In the genomic region with DNA sequence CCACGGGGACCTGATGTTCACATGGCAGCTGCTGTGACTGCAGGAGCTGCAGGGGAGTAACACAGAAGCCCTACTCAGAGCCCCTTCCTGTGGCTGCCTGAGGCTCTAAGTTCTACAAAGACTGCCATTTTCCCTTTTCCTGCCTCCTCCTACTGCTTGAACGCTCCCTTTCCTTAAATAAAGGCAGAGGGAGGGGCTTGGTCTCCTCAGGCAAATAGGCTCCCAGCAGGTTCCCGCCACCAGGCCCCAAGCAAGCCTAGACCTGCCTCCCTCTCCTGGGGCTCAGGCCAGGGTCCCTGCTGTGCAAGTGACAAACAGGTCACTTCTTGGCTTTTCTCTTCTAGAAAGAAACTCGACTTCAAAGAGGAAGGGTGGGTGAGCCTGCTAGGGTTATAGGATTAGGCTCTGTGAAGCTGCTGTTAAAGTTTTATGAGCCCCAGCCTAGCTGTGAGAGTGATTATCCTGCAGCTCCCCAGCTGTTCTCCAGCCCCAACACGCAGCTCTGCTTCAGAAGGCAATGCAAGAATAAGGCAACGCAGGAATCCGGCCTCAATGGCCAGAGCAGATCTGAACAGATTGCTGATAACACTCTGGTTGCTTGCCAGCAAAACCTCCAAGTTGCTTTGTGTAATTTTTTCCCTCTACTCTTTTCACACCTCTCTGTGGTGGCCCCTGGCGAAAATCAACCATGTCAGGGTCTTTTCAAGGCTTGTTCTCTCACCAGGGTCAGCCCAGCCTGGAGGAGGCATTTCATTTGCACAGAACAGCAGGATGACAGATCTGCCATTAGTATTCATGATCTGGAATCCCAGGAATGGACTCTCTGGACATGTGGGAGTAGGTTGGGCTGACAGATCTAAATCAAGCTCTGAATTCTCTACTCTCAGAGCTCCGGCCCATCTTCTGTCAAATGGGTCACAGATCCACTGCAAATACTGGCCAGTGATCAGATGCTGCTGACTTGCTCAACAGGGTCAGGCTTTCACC, we compare ENCODE assay signal across 1 cellular context.
TF ChIP-seq lines count a peak whose summit lies in the region.

No MANE protein-coding gene starts in this region.

TF ChIP-seq in HEK293, 187 proteins besides CTCF, POLR2A, EP300 and RAD21 (continued from another document and continues in another):
- TF ChIP-seq ZNF629 (tag by site-specific recombination; IDR thresholded peaks at IDR 0.05) (peak; percentile 55; the same call in 1 of the 2 replicates), BCL11A (tag by site-specific recombination; IDR thresholded peaks at IDR 0.05; ENCODE audit: low read depth) (no peak), ZNF549 (tag by site-specific recombination; IDR thresholded peaks at IDR 0.05) (no peak), ZNF747 (tag by site-specific recombination; IDR thresholded peaks at IDR 0.05) (no peak), ZNF561 (tag by site-specific recombination; IDR thresholded peaks at IDR 0.05; ENCODE audit: borderline replicate concordance) (peak; percentile 83), ZBTB48 (tag by site-specific recombination; IDR thresholded peaks at IDR 0.05) (peak; percentile 85), FEZF1 (tag by site-specific recombination; IDR thresholded peaks at IDR 0.05) (peak; percentile 98), OSR2 (tag by site-specific recombination; IDR thresholded peaks at IDR 0.05) (peak; percentile 96), REPIN1 (tag by site-specific recombination; IDR thresholded peaks at IDR 0.05; ENCODE audit: low read depth) (no peak), ZNF843 (tag by site-specific recombination; IDR thresholded peaks at IDR 0.05) (peak; percentile 99), ZNF16 (tag by site-specific recombination; IDR thresholded peaks at IDR 0.05; ENCODE audit: low read depth) (no peak), ZNF114 (tag by site-specific recombination; IDR thresholded peaks at IDR 0.05) (no peak), ZFP69B (tag by site-specific recombination; IDR thresholded peaks at IDR 0.05) (0 out of 2 replicates have a peak, but pooled peaks have one; percentile 44), KLF10 (tag by site-specific recombination; IDR thresholded peaks at IDR 0.05) (peak; percentile 83), ZNF211 (tag by site-specific recombination; IDR thresholded peaks at IDR 0.05; ENCODE audit: low read depth) (no peak), ZNF146 (tag by site-specific recombination; IDR thresholded peaks at IDR 0.05) (no peak), ZNF157 (tag by site-specific recombination; IDR thresholded peaks at IDR 0.05) (no peak), ZNF175 (tag by site-specific recombination; IDR thresholded peaks at IDR 0.05) (no peak), ZNF416 (tag by site-specific recombination; IDR thresholded peaks at IDR 0.05) (no peak), ZNF610 (tag by site-specific recombination; IDR thresholded peaks at IDR 0.05; ENCODE audit: borderline replicate concordance) (peak; percentile 94), ZNF707 (tag by site-specific recombination; IDR thresholded peaks at IDR 0.05) (no peak), ZNF202 (tag by site-specific recombination; IDR thresholded peaks at IDR 0.05; ENCODE audit: borderline replicate concordance) (no peak), ZNF624 (tag by site-specific recombination; IDR thresholded peaks at IDR 0.05) (no peak), ZFHX2 (tag by site-specific recombination; conservative IDR thresholded peaks at IDR 0.05) (peak; percentile 55), ZNF239 (tag by site-specific recombination; IDR thresholded peaks at IDR 0.05) (no peak), ZBTB7A (tag by site-specific recombination; IDR thresholded peaks at IDR 0.05; ENCODE audit: low read depth) (no peak), SP2 (tag by site-specific recombination; IDR thresholded peaks at IDR 0.05) (peak; percentile 34; the same call in 1 of the 2 replicates), WT1 (tag by site-specific recombination; IDR thresholded peaks at IDR 0.05) (0 out of 2 replicates have a peak, but pooled peaks have one; percentile 40), ZNF837 (tag by site-specific recombination; IDR thresholded peaks at IDR 0.05) (no peak)
- TF ChIP-seq, protein P1, sequence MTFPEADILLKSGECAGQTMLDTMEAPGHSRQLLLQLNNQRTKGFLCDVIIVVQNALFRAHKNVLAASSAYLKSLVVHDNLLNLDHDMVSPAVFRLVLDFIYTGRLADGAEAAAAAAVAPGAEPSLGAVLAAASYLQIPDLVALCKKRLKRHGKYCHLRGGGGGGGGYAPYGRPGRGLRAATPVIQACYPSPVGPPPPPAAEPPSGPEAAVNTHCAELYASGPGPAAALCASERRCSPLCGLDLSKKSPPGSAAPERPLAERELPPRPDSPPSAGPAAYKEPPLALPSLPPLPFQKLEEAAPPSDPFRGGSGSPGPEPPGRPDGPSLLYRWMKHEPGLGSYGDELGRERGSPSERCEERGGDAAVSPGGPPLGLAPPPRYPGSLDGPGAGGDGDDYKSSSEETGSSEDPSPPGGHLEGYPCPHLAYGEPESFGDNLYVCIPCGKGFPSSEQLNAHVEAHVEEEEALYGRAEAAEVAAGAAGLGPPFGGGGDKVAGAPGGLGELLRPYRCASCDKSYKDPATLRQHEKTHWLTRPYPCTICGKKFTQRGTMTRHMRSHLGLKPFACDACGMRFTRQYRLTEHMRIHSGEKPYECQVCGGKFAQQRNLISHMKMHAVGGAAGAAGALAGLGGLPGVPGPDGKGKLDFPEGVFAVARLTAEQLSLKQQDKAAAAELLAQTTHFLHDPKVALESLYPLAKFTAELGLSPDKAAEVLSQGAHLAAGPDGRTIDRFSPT (tag by site-specific recombination; IDR thresholded peaks at IDR 0.05) = peak; percentile 81
- TF ChIP-seq, protein P2, sequence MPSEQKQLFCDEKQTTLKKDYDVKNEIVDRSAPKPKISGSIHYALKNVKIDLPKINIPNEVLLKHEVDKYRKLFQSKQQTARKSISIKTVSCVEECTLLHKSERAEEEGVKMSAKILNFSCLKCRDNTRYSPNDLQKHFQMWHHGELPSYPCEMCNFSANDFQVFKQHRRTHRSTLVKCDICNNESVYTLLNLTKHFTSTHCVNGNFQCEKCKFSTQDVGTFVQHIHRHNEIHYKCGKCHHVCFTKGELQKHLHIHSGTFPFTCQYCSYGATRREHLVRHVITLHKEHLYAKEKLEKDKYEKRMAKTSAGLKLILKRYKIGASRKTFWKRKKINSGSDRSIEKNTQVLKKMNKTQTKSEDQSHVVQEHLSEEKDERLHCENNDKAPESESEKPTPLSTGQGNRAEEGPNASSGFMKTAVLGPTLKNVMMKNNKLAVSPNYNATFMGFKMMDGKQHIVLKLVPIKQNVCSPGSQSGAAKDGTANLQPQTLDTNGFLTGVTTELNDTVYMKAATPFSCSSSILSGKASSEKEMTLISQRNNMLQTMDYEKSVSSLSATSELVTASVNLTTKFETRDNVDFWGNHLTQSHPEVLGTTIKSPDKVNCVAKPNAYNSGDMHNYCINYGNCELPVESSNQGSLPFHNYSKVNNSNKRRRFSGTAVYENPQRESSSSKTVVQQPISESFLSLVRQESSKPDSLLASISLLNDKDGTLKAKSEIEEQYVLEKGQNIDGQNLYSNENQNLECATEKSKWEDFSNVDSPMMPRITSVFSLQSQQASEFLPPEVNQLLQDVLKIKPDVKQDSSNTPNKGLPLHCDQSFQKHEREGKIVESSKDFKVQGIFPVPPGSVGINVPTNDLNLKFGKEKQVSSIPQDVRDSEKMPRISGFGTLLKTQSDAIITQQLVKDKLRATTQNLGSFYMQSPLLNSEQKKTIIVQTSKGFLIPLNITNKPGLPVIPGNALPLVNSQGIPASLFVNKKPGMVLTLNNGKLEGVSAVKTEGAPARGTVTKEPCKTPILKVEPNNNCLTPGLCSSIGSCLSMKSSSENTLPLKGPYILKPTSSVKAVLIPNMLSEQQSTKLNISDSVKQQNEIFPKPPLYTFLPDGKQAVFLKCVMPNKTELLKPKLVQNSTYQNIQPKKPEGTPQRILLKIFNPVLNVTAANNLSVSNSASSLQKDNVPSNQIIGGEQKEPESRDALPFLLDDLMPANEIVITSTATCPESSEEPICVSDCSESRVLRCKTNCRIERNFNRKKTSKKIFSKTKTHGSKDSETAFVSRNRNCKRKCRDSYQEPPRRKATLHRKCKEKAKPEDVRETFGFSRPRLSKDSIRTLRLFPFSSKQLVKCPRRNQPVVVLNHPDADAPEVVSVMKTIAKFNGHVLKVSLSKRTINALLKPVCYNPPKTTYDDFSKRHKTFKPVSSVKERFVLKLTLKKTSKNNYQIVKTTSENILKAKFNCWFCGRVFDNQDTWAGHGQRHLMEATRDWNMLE (tag by site-specific recombination; conservative IDR thresholded peaks at IDR 0.05; ENCODE audit: low read depth) = no peak
- TF ChIP-seq, protein P3, sequence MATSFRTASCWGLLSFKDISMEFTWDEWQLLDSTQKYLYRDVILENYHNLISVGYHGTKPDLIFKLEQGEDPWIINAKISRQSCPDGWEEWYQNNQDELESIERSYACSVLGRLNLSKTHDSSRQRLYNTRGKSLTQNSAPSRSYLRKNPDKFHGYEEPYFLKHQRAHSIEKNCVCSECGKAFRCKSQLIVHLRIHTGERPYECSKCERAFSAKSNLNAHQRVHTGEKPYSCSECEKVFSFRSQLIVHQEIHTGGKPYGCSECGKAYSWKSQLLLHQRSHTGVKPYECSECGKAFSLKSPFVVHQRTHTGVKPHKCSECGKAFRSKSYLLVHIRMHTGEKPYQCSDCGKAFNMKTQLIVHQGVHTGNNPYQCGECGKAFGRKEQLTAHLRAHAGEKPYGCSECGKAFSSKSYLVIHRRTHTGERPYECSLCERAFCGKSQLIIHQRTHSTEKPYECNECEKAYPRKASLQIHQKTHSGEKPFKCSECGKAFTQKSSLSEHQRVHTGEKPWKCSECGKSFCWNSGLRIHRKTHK (tag by site-specific recombination; IDR thresholded peaks at IDR 0.05) = no peak
- TF ChIP-seq, protein P4, sequence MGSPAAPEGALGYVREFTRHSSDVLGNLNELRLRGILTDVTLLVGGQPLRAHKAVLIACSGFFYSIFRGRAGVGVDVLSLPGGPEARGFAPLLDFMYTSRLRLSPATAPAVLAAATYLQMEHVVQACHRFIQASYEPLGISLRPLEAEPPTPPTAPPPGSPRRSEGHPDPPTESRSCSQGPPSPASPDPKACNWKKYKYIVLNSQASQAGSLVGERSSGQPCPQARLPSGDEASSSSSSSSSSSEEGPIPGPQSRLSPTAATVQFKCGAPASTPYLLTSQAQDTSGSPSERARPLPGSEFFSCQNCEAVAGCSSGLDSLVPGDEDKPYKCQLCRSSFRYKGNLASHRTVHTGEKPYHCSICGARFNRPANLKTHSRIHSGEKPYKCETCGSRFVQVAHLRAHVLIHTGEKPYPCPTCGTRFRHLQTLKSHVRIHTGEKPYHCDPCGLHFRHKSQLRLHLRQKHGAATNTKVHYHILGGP (tag by site-specific recombination; IDR thresholded peaks at IDR 0.05) = no peak
- TF ChIP-seq, protein P5, sequence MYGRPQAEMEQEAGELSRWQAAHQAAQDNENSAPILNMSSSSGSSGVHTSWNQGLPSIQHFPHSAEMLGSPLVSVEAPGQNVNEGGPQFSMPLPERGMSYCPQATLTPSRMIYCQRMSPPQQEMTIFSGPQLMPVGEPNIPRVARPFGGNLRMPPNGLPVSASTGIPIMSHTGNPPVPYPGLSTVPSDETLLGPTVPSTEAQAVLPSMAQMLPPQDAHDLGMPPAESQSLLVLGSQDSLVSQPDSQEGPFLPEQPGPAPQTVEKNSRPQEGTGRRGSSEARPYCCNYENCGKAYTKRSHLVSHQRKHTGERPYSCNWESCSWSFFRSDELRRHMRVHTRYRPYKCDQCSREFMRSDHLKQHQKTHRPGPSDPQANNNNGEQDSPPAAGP (tag by site-specific recombination; IDR thresholded peaks at IDR 0.05) = peak; percentile 98
- TF ChIP-seq, protein P6, sequence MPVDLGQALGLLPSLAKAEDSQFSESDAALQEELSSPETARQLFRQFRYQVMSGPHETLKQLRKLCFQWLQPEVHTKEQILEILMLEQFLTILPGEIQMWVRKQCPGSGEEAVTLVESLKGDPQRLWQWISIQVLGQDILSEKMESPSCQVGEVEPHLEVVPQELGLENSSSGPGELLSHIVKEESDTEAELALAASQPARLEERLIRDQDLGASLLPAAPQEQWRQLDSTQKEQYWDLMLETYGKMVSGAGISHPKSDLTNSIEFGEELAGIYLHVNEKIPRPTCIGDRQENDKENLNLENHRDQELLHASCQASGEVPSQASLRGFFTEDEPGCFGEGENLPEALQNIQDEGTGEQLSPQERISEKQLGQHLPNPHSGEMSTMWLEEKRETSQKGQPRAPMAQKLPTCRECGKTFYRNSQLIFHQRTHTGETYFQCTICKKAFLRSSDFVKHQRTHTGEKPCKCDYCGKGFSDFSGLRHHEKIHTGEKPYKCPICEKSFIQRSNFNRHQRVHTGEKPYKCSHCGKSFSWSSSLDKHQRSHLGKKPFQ (tag by site-specific recombination; IDR thresholded peaks at IDR 0.05) = peak; percentile 95
- TF ChIP-seq, protein P7, sequence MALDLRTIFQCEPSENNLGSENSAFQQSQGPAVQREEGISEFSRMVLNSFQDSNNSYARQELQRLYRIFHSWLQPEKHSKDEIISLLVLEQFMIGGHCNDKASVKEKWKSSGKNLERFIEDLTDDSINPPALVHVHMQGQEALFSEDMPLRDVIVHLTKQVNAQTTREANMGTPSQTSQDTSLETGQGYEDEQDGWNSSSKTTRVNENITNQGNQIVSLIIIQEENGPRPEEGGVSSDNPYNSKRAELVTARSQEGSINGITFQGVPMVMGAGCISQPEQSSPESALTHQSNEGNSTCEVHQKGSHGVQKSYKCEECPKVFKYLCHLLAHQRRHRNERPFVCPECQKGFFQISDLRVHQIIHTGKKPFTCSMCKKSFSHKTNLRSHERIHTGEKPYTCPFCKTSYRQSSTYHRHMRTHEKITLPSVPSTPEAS (tag by site-specific recombination; IDR thresholded peaks at IDR 0.05) = no peak
- TF ChIP-seq, protein P8, sequence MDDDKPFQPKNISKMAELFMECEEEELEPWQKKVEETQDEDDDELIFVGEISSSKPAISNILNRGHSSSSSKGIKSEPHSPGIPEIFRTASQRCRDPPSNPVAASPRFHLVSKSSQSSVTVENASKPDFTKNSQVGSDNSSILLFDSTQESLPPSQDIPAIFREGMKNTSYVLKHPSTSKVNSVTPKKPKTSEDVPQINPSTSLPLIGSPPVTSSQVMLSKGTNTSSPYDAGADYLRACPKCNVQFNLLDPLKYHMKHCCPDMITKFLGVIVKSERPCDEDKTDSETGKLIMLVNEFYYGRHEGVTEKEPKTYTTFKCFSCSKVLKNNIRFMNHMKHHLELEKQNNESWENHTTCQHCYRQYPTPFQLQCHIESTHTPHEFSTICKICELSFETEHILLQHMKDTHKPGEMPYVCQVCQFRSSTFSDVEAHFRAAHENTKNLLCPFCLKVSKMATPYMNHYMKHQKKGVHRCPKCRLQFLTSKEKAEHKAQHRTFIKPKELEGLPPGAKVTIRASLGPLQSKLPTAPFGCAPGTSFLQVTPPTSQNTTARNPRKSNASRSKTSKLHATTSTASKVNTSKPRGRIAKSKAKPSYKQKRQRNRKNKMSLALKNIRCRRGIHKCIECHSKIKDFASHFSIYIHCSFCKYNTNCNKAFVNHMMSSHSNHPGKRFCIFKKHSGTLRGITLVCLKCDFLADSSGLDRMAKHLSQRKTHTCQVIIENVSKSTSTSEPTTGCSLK (tag by site-specific recombination; IDR thresholded peaks at IDR 0.05) = no peak
- TF ChIP-seq, protein P9, sequence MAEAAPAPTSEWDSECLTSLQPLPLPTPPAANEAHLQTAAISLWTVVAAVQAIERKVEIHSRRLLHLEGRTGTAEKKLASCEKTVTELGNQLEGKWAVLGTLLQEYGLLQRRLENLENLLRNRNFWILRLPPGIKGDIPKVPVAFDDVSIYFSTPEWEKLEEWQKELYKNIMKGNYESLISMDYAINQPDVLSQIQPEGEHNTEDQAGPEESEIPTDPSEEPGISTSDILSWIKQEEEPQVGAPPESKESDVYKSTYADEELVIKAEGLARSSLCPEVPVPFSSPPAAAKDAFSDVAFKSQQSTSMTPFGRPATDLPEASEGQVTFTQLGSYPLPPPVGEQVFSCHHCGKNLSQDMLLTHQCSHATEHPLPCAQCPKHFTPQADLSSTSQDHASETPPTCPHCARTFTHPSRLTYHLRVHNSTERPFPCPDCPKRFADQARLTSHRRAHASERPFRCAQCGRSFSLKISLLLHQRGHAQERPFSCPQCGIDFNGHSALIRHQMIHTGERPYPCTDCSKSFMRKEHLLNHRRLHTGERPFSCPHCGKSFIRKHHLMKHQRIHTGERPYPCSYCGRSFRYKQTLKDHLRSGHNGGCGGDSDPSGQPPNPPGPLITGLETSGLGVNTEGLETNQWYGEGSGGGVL (tag by site-specific recombination; IDR thresholded peaks at IDR 0.05) = peak; percentile 71
